In genomic region chr2:86563650-86564061, GRCh38 we compare ENCODE assay signal across 8 cellular contexts. TPM values are rescaled to one million over a fixed set of nuclear protein-coding genes. Genes with fewer than 3 reads are reported as not detected.
A peak's percentile ranks its signal among the peaks of the same experiment; 100 is the strongest.
DNase-seq lines count a peak whose midpoint lies in the region; ATAC-seq, FAIRE-seq and TF ChIP-seq lines count a peak whose summit lies in the region.

No MANE protein-coding gene starts in this region.

- H2AFZ ChIP-seq in GM12878 (ENCODE audit: control insufficient read depth, low read depth, low read length) (peak overlapping the region; percentile 97), mesenchymal stem cell (ENCODE audit: low read depth, low read length) (peak overlapping the region; percentile 66)

- H3K9me3 ChIP-seq in heart left ventricle (no peaks in the 10 kb centered on the region), GM12878 (replicated peaks; ENCODE audit: control insufficient read depth, insufficient read depth, low read length) (peaks cover 2% of the 10 kb centered on the region), mesenchymal stem cell (ENCODE audit: control insufficient read depth, low read length) (no peaks in the 10 kb centered on the region), upper lobe of left lung (no peaks in the 10 kb centered on the region)

- peaks cover 0 to 6% (median 0%) of the 10 kb centered on the region in 9 donors for H3K36me3 ChIP-seq in heart left ventricle
- no peaks in the 10 kb centered on the region for H3K36me3 ChIP-seq in GM12878 (ENCODE audit: control insufficient read depth in 2 of 2, insufficient read depth in 2 of 2, low read length in 1 of 2)
- H3K36me3 ChIP-seq in mesenchymal stem cell (ENCODE audit: control insufficient read depth in 1 of 2, insufficient read depth in 2 of 2, low read depth in 1 of 2, low read length in 2 of 2), result no peaks in the 10 kb centered on the region
- peaks cover 0 to 6% (median 0%) of the 10 kb centered on the region in 4 donors for H3K36me3 ChIP-seq in upper lobe of left lung

- no peaks in the 10 kb centered on the region for H4K20me1 ChIP-seq in GM12878 (ENCODE audit: control insufficient read depth, insufficient read depth)

- H4K91ac ChIP-seq in mesenchymal stem cell (ENCODE audit: low read length), result peak overlapping the region; percentile 78

- peak overlapping the region; percentile 71 for H3K4me2 ChIP-seq in GM12878 (ENCODE audit: control insufficient read depth, insufficient read depth)
- peak overlapping the region; percentile 27 for H3K4me2 ChIP-seq in mesenchymal stem cell (ENCODE audit: low read length, poor library complexity, severe bottlenecking)

- peaks cover 31% of the 10 kb centered on the region for H3K79me2 ChIP-seq in GM12878 (ENCODE audit: control insufficient read depth, insufficient read depth, low read length)

- ATAC-seq in heart left ventricle, result no peak
- no peak for ATAC-seq in left ventricle myocardium superior
- no peak for ATAC-seq in GM12878
- no peak for ATAC-seq in upper lobe of left lung (ENCODE audit: low FRiP score in 2 of 2)

- intact Hi-C loops in heart left ventricle (cut with DNase I) (loop anchor here in 8 of 10 donors (2.0 to 10.0 kb wide), 11 partner anchors 34 to 341 kb away; partner anchors contain the start of genes RNF103 (in 5 of the 8) and KDM3A (in 3 of the 8)), left ventricle myocardium superior (cut with micrococcal nuclease) (no loop called here), GM12878 (cut with micrococcal nuclease; ENCODE audit: unreplicated experiment) (loop anchor here (2.0 kb wide), 2 partner anchors 59 to 121 kb away; partner anchors contain the start of gene RNF103)

- in situ Hi-C loops in GM12878 (cut with MboI), result no loop called here

- TSS peak; percentile 89 for BruUV-seq in GM12878 (replicated peaks; lab: Mats Ljungman, UMichigan)

- H4K8ac ChIP-seq in mesenchymal stem cell (ENCODE audit: low read length), result peak overlapping the region; percentile 94

- TF ChIP-seq EP300 in GM12878 (IDR thresholded peaks at IDR 0.05; ENCODE audit: borderline replicate concordance in 1 of 2, control insufficient read depth in 1 of 2, low read depth in 2 of 2, low read length in 2 of 2), result no peak
- no peak for TF ChIP-seq EP300 in upper lobe of left lung (IDR thresholded peaks at IDR 0.05)

- peak overlapping the region; percentile 14 to 40 for H2BK12ac ChIP-seq in mesenchymal stem cell (ENCODE audit: low read length in 2 of 2)

- TF ChIP-seq RAD21 in GM12878 (IDR thresholded peaks at IDR 0.05; ENCODE audit: insufficient read depth, low read depth, low read length), result no peak

- 69 to 79% (median 73%) methylated on average over 13 of the region's 13 CpGs for WGBS in heart left ventricle, 4 donors
- 79% methylated on average over 13 of the region's 13 CpGs for WGBS in GM12878 (ENCODE audit: insufficient coverage, insufficient replicate concordance, low lambda C conversion rate, missing lambda C conversion rate)
- WGBS in mesenchymal stem cell, result 90% methylated on average over 13 of the region's 13 CpGs
- 78 to 80% methylated on average over 13 of the region's 13 CpGs for WGBS in upper lobe of left lung, 2 donors

- SMC1A ChIA-PET in GM12878 (lab: Charles Lee; ENCODE audit: uncharacterized antibody, unreplicated experiment), result interaction anchor here (0.7 to 1.5 kb wide), 4 partner anchors 12 to 122 kb away, joined by 3 to 5 read pairs (median 4); partner anchors contain the start of gene KDM3A

- no peak for FAIRE-seq in GM12878 (lab: Jason Lieb, UNC)

- DNase-seq in heart left ventricle, result no peak
- DNase-seq in left ventricle myocardium superior, result no peak
- no peak for DNase-seq in GM12878 (ENCODE audit: low read depth, low spot score)
- no peak for DNase-seq in mesenchymal stem cell
- no peak for DNase-seq in upper lobe of left lung
- DNase-seq in KG1 (lab: John Stamatoyannopoulos, UW), result no peak
- DNase-seq in GM19238 (ENCODE audit: insufficient read length, low spot score), result no peak
- no peak for DNase-seq in HK-2 (ENCODE audit: unreplicated experiment)

- H3K27ac ChIP-seq in heart left ventricle (peak overlapping the region in 11 of 12 donors; percentile 98 to 100 (median 99)), GM12878 (ENCODE audit: control insufficient read depth, insufficient read depth) (peak overlapping the region; percentile 99), mesenchymal stem cell (ENCODE audit: low read length, poor library complexity, severe bottlenecking) (peak overlapping the region; percentile 53), upper lobe of left lung (peak overlapping the region; percentile 99 to 100 (median 100))

- H3K27me3 ChIP-seq in heart left ventricle (no peaks in the 10 kb centered on the region), GM12878 (replicated peaks in 1 of 2; ENCODE audit: control insufficient read depth in 2 of 2, insufficient read depth in 2 of 2, low read length in 1 of 2) (no peaks in the 10 kb centered on the region), mesenchymal stem cell (ENCODE audit: control insufficient read depth in 1 of 2, insufficient read depth in 1 of 2, low read length in 2 of 2) (no peaks in the 10 kb centered on the region), upper lobe of left lung (no peaks in the 10 kb centered on the region)

- peak overlapping the region; percentile 87 to 89 for H3K18ac ChIP-seq in mesenchymal stem cell (ENCODE audit: low read depth in 1 of 2, low read length in 2 of 2)

- no peak overlapping the region for H2BK15ac ChIP-seq in mesenchymal stem cell (ENCODE audit: low read depth, poor library complexity, severe bottlenecking)

- TF ChIP-seq CTCF in heart left ventricle (IDR thresholded peaks at IDR 0.05) (no peak), GM12878 (IDR thresholded peaks at IDR 0.05 in 2 of 3, conservative IDR thresholded peaks at IDR 0.05 in 1 of 3; ENCODE audit: control insufficient read depth in 2 of 3, extremely low read depth in 1 of 3, insufficient read depth in 1 of 3, low read depth in 3 of 3, low read length in 3 of 3) (no peak), upper lobe of left lung (IDR thresholded peaks at IDR 0.05) (no peak)

- H3K79me1 ChIP-seq in mesenchymal stem cell (replicated peaks; ENCODE audit: low read length, poor library complexity, severe bottlenecking), result peaks cover 9% of the 10 kb centered on the region

- no peak overlapping the region for H3K23ac ChIP-seq in mesenchymal stem cell (ENCODE audit: low read length in 2 of 2)

- H3K14ac ChIP-seq in mesenchymal stem cell (ENCODE audit: low read length in 2 of 2), result no peak overlapping the region

- TF ChIP-seq POLR2A in heart left ventricle (IDR thresholded peaks at IDR 0.05), result no peak
- no peak for TF ChIP-seq POLR2A in GM12878 (IDR thresholded peaks at IDR 0.05; ENCODE audit: low read depth, low read length)
- no peak for TF ChIP-seq POLR2A in upper lobe of left lung (IDR thresholded peaks at IDR 0.05)

- H3K4me1 ChIP-seq in heart left ventricle (peaks cover 0 to 44% (median 27%) of the 10 kb centered on the region in 12 donors), GM12878 (ENCODE audit: control insufficient read depth, insufficient read depth, low read length) (peaks cover 5% of the 10 kb centered on the region), mesenchymal stem cell (ENCODE audit: control insufficient read depth, insufficient read depth, low read depth, low read length) (peaks cover 2% of the 10 kb centered on the region), upper lobe of left lung (peaks cover 16 to 25% (median 19%) of the 10 kb centered on the region in 4 donors)

- H2AK5ac ChIP-seq in mesenchymal stem cell (ENCODE audit: low read length, severe bottlenecking), result peak overlapping the region; percentile 82

- RAD21 ChIA-PET in GM12878 (lab: Charles Lee; ENCODE audit: unreplicated experiment), result no interaction called here

- peak overlapping the region in 11 of 12 donors; percentile 71 to 97 (median 81) for H3K4me3 ChIP-seq in heart left ventricle
- no peak overlapping the region for H3K4me3 ChIP-seq in GM12878
- peak overlapping the region in 1 of 2 experiments; percentile 97 for H3K4me3 ChIP-seq in mesenchymal stem cell (ENCODE audit: insufficient read depth in 1 of 2, low read depth in 1 of 2, low read length in 2 of 2)
- peak overlapping the region; percentile 64 to 71 (median 67) for H3K4me3 ChIP-seq in upper lobe of left lung

- H2BK5ac ChIP-seq in mesenchymal stem cell (ENCODE audit: low read depth, low read length, poor library complexity, severe bottlenecking), result no peak overlapping the region

- peak overlapping the region; percentile 52 to 77 for H3K4ac ChIP-seq in mesenchymal stem cell (ENCODE audit: low read depth in 1 of 2, low read length in 2 of 2)

- H3K9ac ChIP-seq in GM12878 (ENCODE audit: control insufficient read depth, insufficient read depth, low read length) (peak overlapping the region; percentile 95; the same call in 1 of the 2 replicates), mesenchymal stem cell (ENCODE audit: low read length) (peak overlapping the region; percentile 100)

- POLR2A ChIA-PET in GM12878 (lab: Charles Lee), result interaction anchor here (0.7 to 3.6 kb wide), 4 partner anchors 54 to 139 kb away, joined by 3 to 20 read pairs (median 9); partner anchors contain the start of gene KDM3A

- peak overlapping the region; percentile 39 for H2BK120ac ChIP-seq in mesenchymal stem cell (ENCODE audit: low read depth, low read length)

- CTCF ChIA-PET in GM12878 (lab: Yijun Ruan, JAX), result interaction anchor here (0.9 kb wide), 1 partner anchor 123 kb away, joined by 3 read pairs; no protein-coding TSS in a partner anchor

RNA-seq across cellular contexts. Expression of gene CHMP3, which starts 0.4 kb away (rescaled TPM):
- 100 to 1,000 TPM in 7 of 9 donors, 10 to 100 TPM in 2; 75.4 to 178 (median 145) TPM for total RNA-seq in heart left ventricle
- 100 to 1,000 TPM in 1 of 2 donors, 10 to 100 TPM in 1; 50.0 to 120 TPM for polyA plus RNA-seq in heart left ventricle
- 184 TPM for total RNA-seq in left ventricle myocardium superior
- total RNA-seq in GM12878 (2013; cell fraction: nucleolus; rRNA removed), result 20.3 and 20.8 TPM in 2 replicates
- total RNA-seq in GM12878 (2014; rRNA removed), result 22.5 and 31.3 TPM in 2 replicates
- total RNA-seq in GM12878 (2014; rRNA removed; fragmentation: Illumina TruSeq; extraction: Trizol), result 36.7 and 39.9 TPM in 2 replicates
- 31.2 and 32.5 TPM in 2 replicates for total RNA-seq in GM12878 (2021)
- polyA plus RNA-seq in GM12878 (2011; ENCODE audit: low read depth), result 21.8 TPM
- polyA plus RNA-seq in GM12878 (2011; rRNA removed), result 41.2 and 52.0 TPM in 2 replicates
- 17.3 and 17.7 TPM in 2 replicates for polyA plus RNA-seq in GM12878 (2011; cell fraction: cytosol; rRNA removed)
- polyA plus RNA-seq in GM12878 (2011; cell fraction: nucleus; rRNA removed), result 11.1 and 11.4 TPM in 2 replicates
- polyA plus RNA-seq in GM12878 (2012), result 29.2 and 31.9 TPM in 2 replicates
- 56.8 and 62.2 TPM in 2 replicates for polyA plus RNA-seq in GM12878 (2014; fragmentation: Illumina TruSeq; extraction: Trizol)
- polyA plus RNA-seq in GM12878 (2014; fragmentation: Nextera tagmentation; extraction: Ambion mirVana), result 10 to 100 TPM; 24.1 to 27.6 TPM
- 22.9 and 26.0 TPM in 2 replicates for polyA plus RNA-seq in GM12878 (2014; rRNA removed)
- polyA plus RNA-seq in GM12878 (2016; fragmentation: Nextera tagmentation; extraction: Ambion mirVana), result 10 to 100 TPM; 32.5 to 35.8 TPM
- polyA minus RNA-seq in GM12878 (2011; rRNA and poly(A)+ RNA removed), result 19.2 and 22.6 TPM in 2 replicates
- 4.5 and 6.5 TPM in 2 replicates for polyA minus RNA-seq in GM12878 (2011; cell fraction: cytosol; rRNA and poly(A)+ RNA removed)
- polyA minus RNA-seq in GM12878 (2011; cell fraction: nucleus; rRNA and poly(A)+ RNA removed), result 8.3 and 12.3 TPM in 2 replicates
- 76.1 TPM for polyA plus RNA-seq in mesenchymal stem cell (2013, experiment 1 of 2)
- 77.7 TPM for polyA plus RNA-seq in mesenchymal stem cell (2013, experiment 2 of 2)
- 100 to 1,000 TPM in 3 of 6 donors, 10 to 100 TPM in 3; 68.1 to 176 (median 106) TPM for total RNA-seq in upper lobe of left lung
